ENCODE assay signal across 8 cellular contexts in genomic region chr1:66446261-66447001, GRCh38.
DNase-seq lines count a peak whose midpoint lies in the region; ATAC-seq, FAIRE-seq and TF ChIP-seq lines count a peak whose summit lies in the region.

No MANE protein-coding gene starts in this region.

- no peaks in the 10 kb centered on the region for H3K36me3 Mint-ChIP-seq in stimulated activated naive B cell treated with anti-CD40 and anti-IgM and Interleukin-4, amounts not matched to agents 10 μg/mL and 1 μg/mL and 100 μg/mL, for 72 hours

- peak overlapping the region; percentile 98 for H3K27ac Mint-ChIP-seq in stimulated activated naive B cell treated with anti-CD40 and anti-IgM and Interleukin-4, amounts not matched to agents 10 μg/mL and 1 μg/mL and 100 μg/mL, for 72 hours

- no peak overlapping the region for H3K27ac ChIP-seq in 22Rv1

- no peaks in the 10 kb centered on the region for H3K36me3 ChIP-seq in H7 (replicated peaks; ENCODE audit: control insufficient read depth, insufficient read depth, low read length)

- no peaks in the 10 kb centered on the region for H3K27me3 ChIP-seq in H7 (ENCODE audit: control insufficient read depth, insufficient read depth, low read length)

- no peaks in the 10 kb centered on the region for H3K9me3 Mint-ChIP-seq in stimulated activated naive B cell treated with anti-CD40 and anti-IgM and Interleukin-4, amounts not matched to agents 10 μg/mL and 1 μg/mL and 100 μg/mL, for 72 hours

- H3K4me3 ChIP-seq in H7 (ENCODE audit: insufficient read depth, low read depth, low read length) (no peak overlapping the region), LNCaP clone FGC (ENCODE audit: low read depth, low read length) (no peak overlapping the region)

- peak overlapping the region; percentile 46 to 85 for H3K4me3 Mint-ChIP-seq in stimulated activated naive B cell treated with anti-CD40 and anti-IgM and Interleukin-4, amounts not matched to agents 10 μg/mL and 1 μg/mL and 100 μg/mL, for 72 hours

- peak; percentile 76 for TF ChIP-seq CTCF in 22Rv1 (IDR thresholded peaks at IDR 0.05)
- TF ChIP-seq CTCF in LNCaP clone FGC (IDR thresholded peaks at IDR 0.05; ENCODE audit: control insufficient read depth, extremely low read depth, insufficient read depth): peak; percentile 78

- H3K27me3 Mint-ChIP-seq in stimulated activated naive B cell treated with anti-CD40 and anti-IgM and Interleukin-4, amounts not matched to agents 10 μg/mL and 1 μg/mL and 100 μg/mL, for 72 hours: no peaks in the 10 kb centered on the region

- peak; percentile 39 for FAIRE-seq in G401.6 (lab: Jason Lieb, UNC)
- peak; percentile 94 for FAIRE-seq in islet of Langerhans (lab: Jason Lieb, UNC)

- in situ Hi-C loops in T47D (cut with HindIII; ENCODE audit: low pct_unique_long_range_greater_than_20kb, low sequenced_read_pairs): no loop called here

- DNase-seq in H7 (peak; percentile 52), LNCaP clone FGC (ENCODE audit: low read depth) (peak; percentile 36), RKO (ENCODE audit: low spot score) (peak; percentile 76), T47D (ENCODE audit: low read depth in 1 of 2, low spot score in 1 of 2) (peak; percentile 16 to 63)
- DNase-seq in stimulated activated naive B cell treated with anti-CD40 and anti-IgM and Interleukin-4, amounts not matched to agents 10 μg/mL and 1 μg/mL and 100 μg/mL, for 72 hours: peak; percentile 35

- peak; percentile 67 to 72 for ATAC-seq in stimulated activated naive B cell treated with anti-CD40 and anti-IgM and Interleukin-4, amounts not matched to agents 10 μg/mL and 1 μg/mL and 100 μg/mL, for 72 hours (replicated peaks)

- H3K4me1 Mint-ChIP-seq in stimulated activated naive B cell treated with anti-CD40 and anti-IgM and Interleukin-4, amounts not matched to agents 10 μg/mL and 1 μg/mL and 100 μg/mL, for 72 hours: peaks cover 26 to 31% of the 10 kb centered on the region in 2 donors
